In the genomic region with DNA sequence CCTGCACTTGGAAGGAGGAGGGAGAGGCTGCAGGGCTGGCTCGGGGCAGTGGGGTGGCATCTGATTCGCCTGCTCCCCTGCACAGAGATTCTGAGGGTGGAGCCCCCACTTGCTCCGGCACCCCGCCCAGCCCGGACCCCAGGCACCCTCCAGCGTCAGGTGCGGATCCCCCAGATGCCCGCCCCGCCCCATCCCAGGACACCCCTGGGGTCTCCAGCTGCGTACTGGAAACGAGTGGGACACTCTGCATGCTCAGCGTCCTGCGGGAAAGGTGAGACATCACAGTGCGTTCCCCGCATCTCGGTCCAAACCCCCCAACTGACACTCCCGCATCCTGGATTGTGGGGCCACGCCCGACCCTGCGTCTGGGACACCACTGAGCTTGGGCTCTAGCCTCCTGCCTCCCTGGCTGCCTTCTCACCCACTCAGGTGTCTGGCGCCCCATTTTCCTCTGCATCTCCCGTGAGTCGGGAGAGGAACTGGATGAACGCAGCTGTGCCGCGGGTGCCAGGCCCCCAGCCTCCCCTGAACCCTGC, we compare ENCODE assay signal across 19 cellular contexts. TPM values are rescaled to one million over a fixed set of nuclear protein-coding genes. Genes with fewer than 3 reads are reported as not detected.
"Had no signal": no experiment of that assay in that cellular context is flagged by ENCODE, and none has a peak within 500 bp of the region (broad histone marks: within the 10 kb centered on the region; RNA-seq: fewer than 3 reads in every experiment).

No MANE protein-coding gene starts in this region.

- H3K36me3 ChIP-seq: neural progenitor cell, thyroid gland had no signal

- H3K27me3 Mint-ChIP-seq: activated CD4-positive, alpha-beta T cell treated with anti-CD3 and anti-CD28 coated beads, Interleukin-2, amount 10 ng/mL, durations not matched to agents 24 days and 14 days; activated naive CD8-positive, alpha-beta T cell treated with anti-CD3 and anti-CD28 coated beads, Interleukin-2, amount 50 U/mL, for 24 hours; activated T-cell treated with anti-CD3 and anti-CD28 coated beads, Interleukin-2, amount 50 U/mL, for 24 hours had no signal

- DNase-seq: activated CD4-positive, alpha-beta T cell treated with anti-CD3 and anti-CD28 coated beads, Interleukin-2, amount 10 ng/mL, durations not matched to agents 24 days and 14 days; activated CD8-positive, alpha-beta T cell treated with anti-CD3 and anti-CD28 coated beads, Interleukin-2, amount 10 ng/mL, durations not matched to agents 7 days and 5 days; activated naive CD4-positive, alpha-beta T cell treated with anti-CD3 and anti-CD28 coated beads, Interleukin-2, amount 10 ng/mL, durations not matched to agents 7 days and 5 days; activated naive CD8-positive, alpha-beta T cell treated with anti-CD3 and anti-CD28 coated beads, Interleukin-2, amount 50 U/mL, for 24 hours; activated T-cell treated with anti-CD3 and anti-CD28 coated beads, Interleukin-2, amount 50 U/mL, for 24 hours; anterior cingulate cortex; cerebellar nuclear complex; dermis blood vessel endothelial cell; foreskin keratinocyte; kidney; left ventricle myocardium inferior; sigmoid colon; stimulated activated naive CD4-positive, alpha-beta T cell; thyroid gland had no signal

- H2AFZ ChIP-seq: neural progenitor cell, parathyroid adenoma had no signal

- H3K4me3 Mint-ChIP-seq: activated CD4-positive, alpha-beta T cell treated with anti-CD3 and anti-CD28 coated beads, Interleukin-2, amount 10 ng/mL, durations not matched to agents 24 days and 14 days; activated CD8-positive, alpha-beta T cell treated with anti-CD3 and anti-CD28 coated beads, Interleukin-2, amount 10 ng/mL, durations not matched to agents 7 days and 5 days; activated naive CD4-positive, alpha-beta T cell treated with anti-CD3 and anti-CD28 coated beads, Interleukin-2, amount 10 ng/mL, durations not matched to agents 7 days and 5 days; activated naive CD8-positive, alpha-beta T cell treated with anti-CD3 and anti-CD28 coated beads, Interleukin-2, amount 50 U/mL, for 24 hours; activated T-cell treated with anti-CD3 and anti-CD28 coated beads, Interleukin-2, amount 50 U/mL, for 24 hours; neural progenitor cell; T-helper 1 cell treated with Interleukin-12 subunit alpha and Interleukin-12 subunit beta and Interleukin-4 antibody, amounts not matched to agents 30 μg/mL and 1 μg/mL, for 36 hours had no signal

- H3K27me3 ChIP-seq: foreskin keratinocyte, neural progenitor cell, sigmoid colon, thyroid gland had no signal

- H3K27ac Mint-ChIP-seq: activated CD4-positive, alpha-beta T cell treated with anti-CD3 and anti-CD28 coated beads, Interleukin-2, amount 10 ng/mL, durations not matched to agents 24 days and 14 days; activated CD8-positive, alpha-beta T cell treated with anti-CD3 and anti-CD28 coated beads, Interleukin-2, amount 10 ng/mL, durations not matched to agents 7 days and 5 days; activated naive CD4-positive, alpha-beta T cell treated with anti-CD3 and anti-CD28 coated beads, Interleukin-2, amount 10 ng/mL, durations not matched to agents 7 days and 5 days; activated naive CD8-positive, alpha-beta T cell treated with anti-CD3 and anti-CD28 coated beads, Interleukin-2, amount 50 U/mL, for 24 hours; neural progenitor cell; T-helper 1 cell treated with Interleukin-12 subunit alpha and Interleukin-12 subunit beta and Interleukin-4 antibody, amounts not matched to agents 30 μg/mL and 1 μg/mL, for 36 hours had no signal

- H3K4me3 ChIP-seq: left ventricle myocardium inferior, neural progenitor cell, sigmoid colon, thyroid gland had no signal

- H3K4me2 ChIP-seq: neural progenitor cell had no signal

- H3K27ac ChIP-seq: foreskin keratinocyte, left ventricle myocardium inferior, neural progenitor cell, parathyroid adenoma, thyroid gland had no signal

- H3K9me3 Mint-ChIP-seq: activated CD4-positive, alpha-beta T cell treated with anti-CD3 and anti-CD28 coated beads, Interleukin-2, amount 10 ng/mL, durations not matched to agents 24 days and 14 days; activated naive CD4-positive, alpha-beta T cell treated with anti-CD3 and anti-CD28 coated beads, Interleukin-2, amount 10 ng/mL, durations not matched to agents 7 days and 5 days; activated naive CD8-positive, alpha-beta T cell treated with anti-CD3 and anti-CD28 coated beads, Interleukin-2, amount 50 U/mL, for 24 hours; activated T-cell treated with anti-CD3 and anti-CD28 coated beads, Interleukin-2, amount 50 U/mL, for 24 hours; neural progenitor cell; T-helper 1 cell treated with Interleukin-12 subunit alpha and Interleukin-12 subunit beta and Interleukin-4 antibody, amounts not matched to agents 30 μg/mL and 1 μg/mL, for 36 hours had no signal

- H3K9ac ChIP-seq: neural progenitor cell, parathyroid adenoma had no signal

- H3K79me2 ChIP-seq: parathyroid adenoma had no signal

- H3K9me3 ChIP-seq: left ventricle myocardium inferior, sigmoid colon, thyroid gland had no signal

RNA-seq across cellular contexts. Expression of gene ADAMTSL4, which starts 7.9 kb away (rescaled TPM):
- total RNA-seq: activated CD8-positive, alpha-beta T cell treated with anti-CD3 and anti-CD28 coated beads, Interleukin-2, amount 10 ng/mL, durations not matched to agents 7 days and 5 days had no signal

RNA-seq across cellular contexts. Expression of gene FALEC, which starts 41.6 kb away (rescaled TPM):
- total RNA-seq: activated CD4-positive, alpha-beta T cell treated with anti-CD3 and anti-CD28 coated beads, Interleukin-2, amount 10 ng/mL, durations not matched to agents 24 days and 14 days; activated CD8-positive, alpha-beta T cell treated with anti-CD3 and anti-CD28 coated beads, Interleukin-2, amount 10 ng/mL, durations not matched to agents 7 days and 5 days; dermis blood vessel endothelial cell; epithelial cell of proximal tubule; foreskin keratinocyte; kidney; mononuclear cell; sigmoid colon; thyroid gland had no signal
